Comparison of ENCODE assay signal across 15 cellular contexts in the genomic region with DNA sequence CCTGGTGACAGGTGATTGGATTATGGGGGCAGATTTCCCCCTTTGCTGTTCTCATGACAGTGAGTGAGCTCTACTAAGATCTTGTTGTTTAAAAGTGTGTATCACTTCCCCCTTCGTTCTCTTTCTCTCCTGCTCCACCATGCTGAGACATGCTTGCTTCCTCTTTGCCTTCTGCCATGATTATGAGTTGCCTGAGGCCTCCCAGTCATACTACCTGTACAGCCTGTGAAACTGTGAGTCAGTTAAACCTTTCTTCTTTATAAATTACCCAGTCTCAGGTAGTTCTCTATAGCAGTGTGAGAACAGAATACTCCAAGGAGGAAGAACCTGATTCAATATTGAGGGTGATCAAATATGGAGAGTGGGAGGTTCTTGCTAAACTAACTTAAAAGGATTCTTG.
DNase-seq lines count a peak whose midpoint lies in the region; ATAC-seq and TF ChIP-seq lines count a peak whose summit lies in the region.
"Had no signal": no experiment of that assay in that cellular context is flagged by ENCODE, and none has a peak within 500 bp of the region (broad histone marks: within the 10 kb centered on the region; RNA-seq: fewer than 3 reads in every experiment).

No MANE protein-coding gene starts in this region.

- H3K4me3 ChIP-seq in epithelial cell of esophagus (ENCODE audit: low read length): no peak overlapping the region
- H3K4me3 ChIP-seq in right cardiac atrium (ENCODE audit: low read length): no peak overlapping the region
- H3K4me3 ChIP-seq: BLaER1 treated with 17β-estradiol and CSF1 and Interleukin-3, amounts not matched to agents 10 nM and 100 nM; GM23248 had no signal

- TF ChIP-seq CTCF in epithelial cell of esophagus (IDR thresholded peaks at IDR 0.05; ENCODE audit: insufficient read depth, low read depth, low read length, missing control alignments) (no peak), foreskin keratinocyte (conservative IDR thresholded peaks at IDR 0.05) (no peak)

- 71% methylated on average over 1 of the region's 1 CpG for WGBS in right cardiac atrium

- no peaks in the 10 kb centered on the region for H3K9me3 ChIP-seq in right cardiac atrium (ENCODE audit: control insufficient read depth, low read length)

- intact Hi-C loops in right cardiac atrium (cut with DNase I): no loop called here

- DNase-seq in HPDE6-E6E7 (ENCODE audit: extremely low spot score) (peak; percentile 62), OCI-M1 (lab: John Stamatoyannopoulos, UW) (peak; percentile 4), epithelial cell of esophagus (ENCODE audit: low read depth) (peak; percentile 96), foreskin keratinocyte (peak; percentile 92 to 98), T-helper 1 cell (no peak), right cardiac atrium (no peak)
- DNase-seq in stimulated activated CD4-positive, alpha-beta T cell treated with anti-CD3 and anti-CD28 coated beads, Interleukin-4, amount 100 ng/mL, for 24 hours: no peak
- DNase-seq: ACHN; CD4-positive, CD25-positive, alpha-beta regulatory T cell; DMS53; GF-D8; GM23248 had no signal

- peaks cover 31% of the 10 kb centered on the region for H3K4me1 ChIP-seq in foreskin keratinocyte
- no peaks in the 10 kb centered on the region for H3K4me1 ChIP-seq in right cardiac atrium (ENCODE audit: control insufficient read depth, insufficient read depth, low read length)
- H3K4me1 ChIP-seq: BLaER1 treated with 17β-estradiol and CSF1 and Interleukin-3, amounts not matched to agents 10 nM and 100 nM had no signal

- H3K27ac ChIP-seq in foreskin keratinocyte (peak overlapping the region; percentile 95), right cardiac atrium (ENCODE audit: low read length) (no peak overlapping the region)
- H3K27ac ChIP-seq: BLaER1 treated with 17β-estradiol and CSF1 and Interleukin-3, amounts not matched to agents 10 nM and 100 nM; GM23248; HL-60 had no signal

- ATAC-seq in foreskin keratinocyte (peak; percentile 98), right cardiac atrium (no peak)
- ATAC-seq: HCT116 had no signal

- no peaks in the 10 kb centered on the region for H3K27me3 ChIP-seq in foreskin keratinocyte
- no peaks in the 10 kb centered on the region for H3K27me3 ChIP-seq in right cardiac atrium (ENCODE audit: control insufficient read depth, insufficient read depth)
- H3K27me3 ChIP-seq: BLaER1 treated with 17β-estradiol and CSF1 and Interleukin-3, amounts not matched to agents 10 nM and 100 nM had no signal

Comparison
In these comparisons a context has a peak if more than half of its experiments do, and no peak if none do; other contexts are left out.
1. DNase-seq: peak in HPDE6-E6E7 (single experiment), OCI-M1 (single experiment), epithelial cell of esophagus (single experiment) and foreskin keratinocyte (2 of 2); none in T-helper 1 cell (0 of 5), stimulated activated CD4-positive, alpha-beta T cell treated with anti-CD3 and anti-CD28 coated beads, Interleukin-4, amount 100 ng/mL, for 24 hours (single experiment) and right cardiac atrium (0 of 3).